ENCODE assay signal across 21 cellular contexts in genomic region chr6:21131406-21131805, GRCh38.
"Had no signal": no experiment of that assay in that cellular context is flagged by ENCODE, and none has a peak within 500 bp of the region (broad histone marks: within the 10 kb centered on the region; RNA-seq: fewer than 3 reads in every experiment).

No MANE protein-coding gene starts in this region.

- H3K9ac ChIP-seq: neural progenitor cell had no signal

- H2AFZ ChIP-seq: neural progenitor cell had no signal

- H3K36me3 ChIP-seq: heart right ventricle, neural progenitor cell, ovary, right atrium auricular region, sigmoid colon, suprapubic skin, thyroid gland, uterus had no signal

- H3K27ac ChIP-seq: coronary artery, dorsolateral prefrontal cortex, heart right ventricle, right atrium auricular region, sigmoid colon, skin epidermis, suprapubic skin, thyroid gland, uterus had no signal

- H3K4me3 ChIP-seq: coronary artery, dorsolateral prefrontal cortex, heart right ventricle, neural progenitor cell, ovary, right atrium auricular region, sigmoid colon, skin epidermis, suprapubic skin, thyroid gland, uterus had no signal

- H3K4me2 ChIP-seq: neural progenitor cell had no signal

- H3K9me3 Mint-ChIP-seq: naive thymus-derived CD4-positive, alpha-beta T cell; neural progenitor cell; type B pancreatic cell had no signal

- H3K4me1 ChIP-seq: suprapubic skin, thyroid gland, uterus had no signal

- H3K4me3 Mint-ChIP-seq: naive thymus-derived CD4-positive, alpha-beta T cell; neural progenitor cell; type B pancreatic cell had no signal

- H3K27me3 Mint-ChIP-seq: naive thymus-derived CD4-positive, alpha-beta T cell; type B pancreatic cell had no signal

- H3K27me3 ChIP-seq: dorsolateral prefrontal cortex, heart right ventricle, neural progenitor cell, ovary, right atrium auricular region, sigmoid colon, suprapubic skin, thyroid gland, uterus had no signal

- DNase-seq: dorsolateral prefrontal cortex; effector CD8-positive, alpha-beta T cell; heart right ventricle; hypothalamus; kidney glomerular epithelial cell; mesendoderm; naive thymus-derived CD4-positive, alpha-beta T cell; nucleus accumbens; ovary; sigmoid colon; stimulated activated CD4-positive, alpha-beta T cell treated with anti-CD3 and anti-CD28 coated beads, Interleukin-12 subunit alpha, Interleukin-12 subunit beta, amount 100 ng/mL, for 4 hours; stimulated activated naive CD8-positive, alpha-beta T cell treated with anti-CD3 and anti-CD28 coated beads, Interleukin-15, Interleukin-2, amounts not matched to agents 100 U/mL and 50 U/mL, for 24 hours; thyroid gland; uterus had no signal

- H3K9me3 ChIP-seq: heart right ventricle, ovary, right atrium auricular region, sigmoid colon, suprapubic skin, thyroid gland, uterus had no signal

- H3K27ac Mint-ChIP-seq: naive thymus-derived CD4-positive, alpha-beta T cell; neural progenitor cell; type B pancreatic cell had no signal

- H3K36me3 Mint-ChIP-seq: neural progenitor cell, type B pancreatic cell had no signal

- ATAC-seq: esophagus mucosa; heart right ventricle; naive thymus-derived CD4-positive, alpha-beta T cell; stimulated activated naive CD8-positive, alpha-beta T cell treated with anti-CD3 and anti-CD28 coated beads, Interleukin-15, Interleukin-2, amounts not matched to agents 100 U/mL and 50 U/mL, for 24 hours had no signal
